ENCODE assay signal across 21 cellular contexts in the genomic region with DNA sequence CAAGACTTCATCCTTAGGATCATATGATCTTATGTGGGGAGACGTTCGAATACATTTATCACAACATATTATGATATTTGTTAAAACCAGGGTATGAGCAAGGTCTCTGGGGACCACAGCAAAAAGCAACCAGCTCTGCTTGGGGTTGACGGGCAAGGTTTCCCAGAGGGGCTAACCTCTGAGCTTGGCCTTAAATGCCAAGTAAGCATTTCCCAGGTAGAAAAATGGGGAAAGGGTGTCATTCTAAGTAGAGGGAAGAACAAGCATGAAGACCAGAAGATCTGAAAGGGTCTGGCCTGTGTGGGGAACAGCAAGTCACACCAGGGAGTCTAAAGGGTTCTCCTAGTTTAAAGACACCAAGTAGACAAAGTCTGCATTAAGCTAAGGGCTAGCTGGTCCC. TPM values are rescaled to one million over a fixed set of nuclear protein-coding genes. Genes with fewer than 3 reads are reported as not detected.
"Had no signal": no experiment of that assay in that cellular context is flagged by ENCODE, and none has a peak within 500 bp of the region (broad histone marks: within the 10 kb centered on the region; RNA-seq: fewer than 3 reads in every experiment).

No MANE protein-coding gene starts in this region.

- FAIRE-seq: frontal cortex, keratinocyte had no signal

- DNase-seq: activated B cell treated with CpG ODN at 0.5 μM for 24 hours; activated CD4-positive, alpha-beta T cell treated with anti-CD3 and anti-CD28 coated beads, Interleukin-2, amount 50 U/mL, for 1 hour; activated CD8-positive, alpha-beta memory T cell treated with anti-CD3 and anti-CD28 coated beads, Interleukin-2, amount 10 ng/mL, durations not matched to agents 7 days and 5 days; activated CD8-positive, alpha-beta T cell treated with anti-CD3 and anti-CD28 coated beads, Interleukin-2, amount 10 ng/mL, durations not matched to agents 7 days and 5 days; activated naive CD4-positive, alpha-beta T cell; activated T-cell treated with anti-CD3 and anti-CD28 coated beads, Interleukin-2, amount 50 U/mL, for 48 hours; esophagus squamous epithelium; left cardiac atrium; mammary epithelial cell; naive B cell; psoas muscle; spleen; stimulated activated naive CD4-positive, alpha-beta T cell; T-helper 2 cell had no signal

- H3K36me3 ChIP-seq: esophagus squamous epithelium, spleen, tibial nerve had no signal

- H3K27me3 ChIP-seq: esophagus squamous epithelium, hepatocyte, spleen, tibial nerve had no signal

- H3K4me2 ChIP-seq: hepatocyte had no signal

- H3K79me2 ChIP-seq: parathyroid adenoma had no signal

- H3K4me3 ChIP-seq: esophagus squamous epithelium, hepatocyte, psoas muscle, spleen, tibial nerve had no signal

- H3K4me1 ChIP-seq: parathyroid adenoma, psoas muscle had no signal

- H3K9ac ChIP-seq: parathyroid adenoma had no signal

- H3K9me3 ChIP-seq: esophagus squamous epithelium, psoas muscle, spleen, tibial nerve had no signal

- H2AFZ ChIP-seq: hepatocyte, parathyroid adenoma had no signal

- H3K27ac ChIP-seq: esophagus squamous epithelium, hepatocyte, parathyroid adenoma, psoas muscle, spleen, tibial nerve had no signal

- ATAC-seq: activated CD8-positive, alpha-beta memory T cell treated with anti-CD3 and anti-CD28 coated beads, Interleukin-2, amount 10 ng/mL, durations not matched to agents 7 days and 5 days; activated CD8-positive, alpha-beta T cell treated with anti-CD3 and anti-CD28 coated beads, Interleukin-2, amount 10 ng/mL, durations not matched to agents 7 days and 5 days; activated naive CD4-positive, alpha-beta T cell treated with anti-CD3 and anti-CD28 coated beads, Interleukin-2, amount 50 U/mL, for 72 hours; left cardiac atrium; psoas muscle had no signal

RNA-seq across cellular contexts. Expression of a gene that starts 24.1 kb away (rescaled TPM):
- total RNA-seq: activated B cell treated with CpG ODN at 0.5 μM for 24 hours had no signal
- polyA plus RNA-seq: neural cell had no signal
